24 cellular contexts compared by ENCODE assay signal in genomic region chr9:116928283-116928682, GRCh38.
"Had no signal": no experiment of that assay in that cellular context is flagged by ENCODE, and none has a peak within 500 bp of the region (broad histone marks: within the 10 kb centered on the region; RNA-seq: fewer than 3 reads in every experiment).

No MANE protein-coding gene starts in this region.

- H3K27ac Mint-ChIP-seq: activated CD4-positive, alpha-beta T cell treated with anti-CD3 and anti-CD28 coated beads, Interleukin-2, amount 10 ng/mL, durations not matched to agents 7 days and 5 days; activated CD8-positive, alpha-beta memory T cell treated with anti-CD3 and anti-CD28 coated beads, Interleukin-2, amount 10 ng/mL, durations not matched to agents 7 days and 5 days; activated CD8-positive, alpha-beta T cell treated with anti-CD3 and anti-CD28 coated beads for 36 hours; activated naive CD8-positive, alpha-beta T cell treated with anti-CD3 and anti-CD28 coated beads, Interleukin-2, amount 50 U/mL, for 24 hours; activated T-helper 1 cell treated with anti-CD3 and anti-CD28 coated beads, Interleukin-12 subunit alpha, Interleukin-12 subunit beta, Interleukin-2, Interleukin-4 antibody, amounts not matched to agents 30 ng/mL and 10 ng/mL and 1 ng/mL, durations not matched to agents 14 hours and 24 hours and 36 hours; dendritic cell treated with granulocyte-macrophage colony-stimulating factor and Interleukin-4, amounts not matched to agents 40 ng/mL and 50 ng/mL, for 4 days; nephron; stimulated activated naive CD8-positive, alpha-beta T cell treated with anti-CD3 and anti-CD28 coated beads, Interleukin-15, amount 100 ng/mL, for 72 hours had no signal

- H3K36me3 Mint-ChIP-seq: activated CD8-positive, alpha-beta memory T cell treated with anti-CD3 and anti-CD28 coated beads, Interleukin-2, amount 10 ng/mL, durations not matched to agents 7 days and 5 days had no signal

- H3K27ac ChIP-seq: cardiac muscle cell, neutrophil, ovary, psoas muscle, right atrium auricular region, tibial artery, VCaP had no signal

- DNase-seq: activated CD4-positive, alpha-beta T cell treated with anti-CD3 and anti-CD28 coated beads, Interleukin-2, amount 10 ng/mL, durations not matched to agents 7 days and 5 days; activated CD4-positive, CD25-positive, alpha-beta regulatory T cell treated with anti-CD3 and anti-CD28 coated beads, Interleukin-2, amount 50 U/mL, for 72 hours; activated CD8-positive, alpha-beta memory T cell treated with anti-CD3 and anti-CD28 coated beads, Interleukin-2, amount 10 ng/mL, durations not matched to agents 7 days and 5 days; activated CD8-positive, alpha-beta T cell treated with anti-CD3 and anti-CD28 coated beads for 36 hours; activated gamma-delta T cell; activated naive CD4-positive, alpha-beta T cell treated with anti-CD3 and anti-CD28 coated beads, Interleukin-2, amount 50 U/mL, for 16 hours; activated naive CD8-positive, alpha-beta T cell treated with anti-CD3 and anti-CD28 coated beads, Interleukin-2, amount 50 U/mL, for 24 hours; activated T-cell treated with anti-CD3 and anti-CD28 coated beads for 4 hours; effector CD4-positive, alpha-beta T cell; foreskin melanocyte; left cardiac atrium; ovary; psoas muscle; stimulated activated CD4-positive, alpha-beta T cell treated with anti-CD3 and anti-CD28 coated beads, Interleukin-1b, Interleukin-23, amount 100 ng/mL, for 48 hours; stimulated activated naive CD8-positive, alpha-beta T cell treated with anti-CD3 and anti-CD28 coated beads, Interleukin-15, amount 100 ng/mL, for 72 hours; tibial artery had no signal

- H3K9me3 ChIP-seq: neutrophil, ovary, psoas muscle, right atrium auricular region, tibial artery had no signal

- ATAC-seq: activated CD8-positive, alpha-beta memory T cell treated with anti-CD3 and anti-CD28 coated beads, Interleukin-2, amount 10 ng/mL, durations not matched to agents 7 days and 5 days; activated CD8-positive, alpha-beta T cell treated with anti-CD3 and anti-CD28 coated beads for 36 hours; activated naive CD8-positive, alpha-beta T cell treated with anti-CD3 and anti-CD28 coated beads, Interleukin-2, amount 50 U/mL, for 24 hours; esophagus mucosa; left cardiac atrium; psoas muscle; stimulated activated naive CD8-positive, alpha-beta T cell treated with anti-CD3 and anti-CD28 coated beads, Interleukin-15, amount 100 ng/mL, for 72 hours had no signal

- H3K27me3 Mint-ChIP-seq: activated CD4-positive, alpha-beta T cell treated with anti-CD3 and anti-CD28 coated beads, Interleukin-2, amount 10 ng/mL, durations not matched to agents 7 days and 5 days; activated CD8-positive, alpha-beta memory T cell treated with anti-CD3 and anti-CD28 coated beads, Interleukin-2, amount 10 ng/mL, durations not matched to agents 7 days and 5 days; activated naive CD8-positive, alpha-beta T cell treated with anti-CD3 and anti-CD28 coated beads, Interleukin-2, amount 50 U/mL, for 24 hours had no signal

- H3K36me3 ChIP-seq: cardiac muscle cell, neutrophil, ovary, right atrium auricular region, tibial artery had no signal

- H3K4me3 ChIP-seq: cardiac muscle cell, ovary, psoas muscle, right atrium auricular region, tibial artery had no signal

- H3K4me1 Mint-ChIP-seq: activated CD4-positive, alpha-beta T cell treated with anti-CD3 and anti-CD28 coated beads, Interleukin-2, amount 10 ng/mL, durations not matched to agents 7 days and 5 days; activated CD8-positive, alpha-beta memory T cell treated with anti-CD3 and anti-CD28 coated beads, Interleukin-2, amount 10 ng/mL, durations not matched to agents 7 days and 5 days; activated naive CD8-positive, alpha-beta T cell treated with anti-CD3 and anti-CD28 coated beads, Interleukin-2, amount 50 U/mL, for 24 hours; nephron; stimulated activated naive CD8-positive, alpha-beta T cell treated with anti-CD3 and anti-CD28 coated beads, Interleukin-15, amount 100 ng/mL, for 72 hours had no signal

- H3K27me3 ChIP-seq: cardiac muscle cell, neutrophil, ovary, right atrium auricular region, tibial artery had no signal

- H3K9me3 Mint-ChIP-seq: activated CD4-positive, alpha-beta T cell treated with anti-CD3 and anti-CD28 coated beads, Interleukin-2, amount 10 ng/mL, durations not matched to agents 7 days and 5 days; activated CD8-positive, alpha-beta T cell treated with anti-CD3 and anti-CD28 coated beads for 36 hours; activated naive CD8-positive, alpha-beta T cell treated with anti-CD3 and anti-CD28 coated beads, Interleukin-2, amount 50 U/mL, for 24 hours; activated T-helper 1 cell treated with anti-CD3 and anti-CD28 coated beads, Interleukin-12 subunit alpha, Interleukin-12 subunit beta, Interleukin-2, Interleukin-4 antibody, amounts not matched to agents 30 ng/mL and 10 ng/mL and 1 ng/mL, durations not matched to agents 14 hours and 24 hours and 36 hours; dendritic cell treated with granulocyte-macrophage colony-stimulating factor and Interleukin-4, amounts not matched to agents 40 ng/mL and 50 ng/mL, for 4 days; nephron had no signal

- H3K4me1 ChIP-seq: psoas muscle, right atrium auricular region, tibial artery had no signal

- H3K4me3 Mint-ChIP-seq: activated CD4-positive, alpha-beta T cell treated with anti-CD3 and anti-CD28 coated beads, Interleukin-2, amount 10 ng/mL, durations not matched to agents 7 days and 5 days; activated CD8-positive, alpha-beta memory T cell treated with anti-CD3 and anti-CD28 coated beads, Interleukin-2, amount 10 ng/mL, durations not matched to agents 7 days and 5 days; activated CD8-positive, alpha-beta T cell treated with anti-CD3 and anti-CD28 coated beads for 36 hours; activated naive CD8-positive, alpha-beta T cell treated with anti-CD3 and anti-CD28 coated beads, Interleukin-2, amount 50 U/mL, for 24 hours; activated T-helper 1 cell treated with anti-CD3 and anti-CD28 coated beads, Interleukin-12 subunit alpha, Interleukin-12 subunit beta, Interleukin-2, Interleukin-4 antibody, amounts not matched to agents 30 ng/mL and 10 ng/mL and 1 ng/mL, durations not matched to agents 14 hours and 24 hours and 36 hours; dendritic cell treated with granulocyte-macrophage colony-stimulating factor and Interleukin-4, amounts not matched to agents 40 ng/mL and 50 ng/mL, for 4 days; nephron; stimulated activated naive CD8-positive, alpha-beta T cell treated with anti-CD3 and anti-CD28 coated beads, Interleukin-15, amount 100 ng/mL, for 72 hours had no signal
